In the genomic region with DNA sequence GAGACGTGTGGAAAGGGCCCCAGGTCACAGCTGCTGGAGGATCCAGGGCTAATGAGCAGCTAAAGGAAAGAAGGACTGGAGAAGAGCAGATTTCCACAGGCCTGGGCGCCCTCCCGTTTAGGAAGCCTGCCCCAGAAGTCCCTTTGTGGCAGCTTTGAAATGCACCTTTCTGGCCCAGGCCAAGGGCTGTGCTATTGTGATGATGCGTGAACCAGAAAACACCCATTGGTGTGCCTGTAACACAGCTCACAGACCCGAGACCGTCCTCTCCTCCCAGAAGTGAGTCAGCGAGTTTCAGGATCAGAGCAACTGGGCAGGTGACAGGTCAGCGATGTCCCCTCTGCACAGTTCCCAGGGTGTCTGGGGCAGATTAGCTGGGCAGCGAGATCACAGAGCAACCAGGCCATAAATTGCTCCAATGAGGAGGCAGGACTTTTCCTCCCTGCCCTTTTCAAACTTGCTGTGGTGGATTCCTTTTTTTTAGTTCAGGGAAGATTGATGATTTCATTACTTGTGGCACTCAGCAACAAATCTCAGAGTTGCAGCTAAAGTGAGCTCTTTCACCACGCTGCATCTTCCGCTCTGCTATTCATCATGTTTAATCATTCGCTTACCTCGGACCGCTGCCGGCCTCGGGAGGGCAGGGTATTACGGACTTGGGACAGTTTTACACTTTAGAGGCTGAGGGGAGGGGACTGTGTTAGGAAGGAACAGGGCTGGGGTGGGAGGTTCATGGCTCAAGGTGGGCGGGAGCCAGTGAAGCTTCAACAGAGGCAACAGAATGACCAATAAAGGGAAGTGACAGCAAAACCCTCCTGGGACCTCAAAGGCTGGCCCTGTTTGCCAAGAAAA, we compare ENCODE assay signal across 14 cellular contexts.
A peak's percentile ranks its signal among the peaks of the same experiment; 100 is the strongest.
DNase-seq lines count a peak whose midpoint lies in the region; ATAC-seq, FAIRE-seq and TF ChIP-seq lines count a peak whose summit lies in the region.
"Had no signal": no experiment of that assay in that cellular context is flagged by ENCODE, and none has a peak within 500 bp of the region (broad histone marks: within the 10 kb centered on the region; RNA-seq: fewer than 3 reads in every experiment).

No MANE protein-coding gene starts in this region.

- H3K36me3 ChIP-seq in Karpas-422 (ENCODE audit: insufficient read depth, low read length), result no peaks in the 10 kb centered on the region
- no peaks in the 10 kb centered on the region for H3K36me3 ChIP-seq in pancreas
- H3K36me3 ChIP-seq: colonic mucosa had no signal

- no peaks in the 10 kb centered on the region for H3K36me3 Mint-ChIP-seq in activated T-helper 17 cell treated with anti-CD3 and anti-CD28 coated beads, Interleukin-2, amount 50 U/mL, for 72 hours (ENCODE audit: low read depth)
- H3K36me3 Mint-ChIP-seq: activated CD8-positive, alpha-beta memory T cell treated with anti-CD3 and anti-CD28 coated beads, Interleukin-2, amount 10 ng/mL, durations not matched to agents 7 days and 5 days; CD4-positive, CD25-positive, alpha-beta regulatory T cell had no signal

- 29 to 34% methylated on average over 18 of the region's 18 CpGs for WGBS in pancreas, 2 donors

- ATAC-seq in pancreas, result peak in 3 of 4 donors; percentile 35 to 60 (median 41)
- ATAC-seq in left colon, result no peak
- no peak for ATAC-seq in activated T-helper 17 cell treated with anti-CD3 and anti-CD28 coated beads, Interleukin-2, amount 50 U/mL, for 72 hours (replicated peaks)
- ATAC-seq: activated CD8-positive, alpha-beta memory T cell treated with anti-CD3 and anti-CD28 coated beads, Interleukin-2, amount 10 ng/mL, durations not matched to agents 7 days and 5 days had no signal

- no peak overlapping the region for H3K27ac Mint-ChIP-seq in activated T-helper 17 cell treated with anti-CD3 and anti-CD28 coated beads, Interleukin-2, amount 50 U/mL, for 72 hours
- H3K27ac Mint-ChIP-seq: activated CD8-positive, alpha-beta memory T cell treated with anti-CD3 and anti-CD28 coated beads, Interleukin-2, amount 10 ng/mL, durations not matched to agents 7 days and 5 days; CD4-positive, CD25-positive, alpha-beta regulatory T cell had no signal

- H3K4me1 ChIP-seq in Karpas-422 (ENCODE audit: low read length) (peaks cover 15% of the 10 kb centered on the region), pancreas (no peaks in the 10 kb centered on the region)
- H3K4me1 ChIP-seq: colonic mucosa had no signal

- H3K9me2 ChIP-seq in Karpas-422 (replicated peaks; ENCODE audit: insufficient read depth, low read length), result no peaks in the 10 kb centered on the region

- no peak overlapping the region for H3K27ac ChIP-seq in Karpas-422 (ENCODE audit: low read length)
- peak overlapping the region in 1 of 4 donors; percentile 52 for H3K27ac ChIP-seq in pancreas
- H3K27ac ChIP-seq: colonic mucosa had no signal

- DNase-seq in Caki2 (ENCODE audit: low read depth) (peak; percentile 87), Karpas-422 (peak; percentile 43), fibroblast of peridontal ligament (ENCODE audit: extremely low read depth) (peak; percentile 15), pancreas (no peak), T-helper 1 cell (no peak), left colon (no peak), NCI-H2081 (lab: John Stamatoyannopoulos, UW) (no peak)
- DNase-seq: activated CD8-positive, alpha-beta memory T cell treated with anti-CD3 and anti-CD28 coated beads, Interleukin-2, amount 10 ng/mL, durations not matched to agents 7 days and 5 days; CD4-positive, CD25-positive, alpha-beta regulatory T cell; colonic mucosa; NCI-H1436; stimulated activated CD4-positive, alpha-beta T cell treated with anti-CD3 and anti-CD28 coated beads, Interleukin-1b, Interleukin-23, amount 100 ng/mL, for 48 hours had no signal

- H3K27me3 ChIP-seq in Karpas-422 (ENCODE audit: low read length) (no peaks in the 10 kb centered on the region), pancreas (no peaks in the 10 kb centered on the region)
- H3K27me3 ChIP-seq: colonic mucosa had no signal

- H3K9me3 Mint-ChIP-seq in activated T-helper 17 cell treated with anti-CD3 and anti-CD28 coated beads, Interleukin-2, amount 50 U/mL, for 72 hours, result no peaks in the 10 kb centered on the region

- no peaks in the 10 kb centered on the region for H3K4me1 Mint-ChIP-seq in activated T-helper 17 cell treated with anti-CD3 and anti-CD28 coated beads, Interleukin-2, amount 50 U/mL, for 72 hours
- H3K4me1 Mint-ChIP-seq: activated CD8-positive, alpha-beta memory T cell treated with anti-CD3 and anti-CD28 coated beads, Interleukin-2, amount 10 ng/mL, durations not matched to agents 7 days and 5 days; CD4-positive, CD25-positive, alpha-beta regulatory T cell had no signal

- in situ Hi-C loops in Caki2 (cut with HindIII; ENCODE audit: low pct_unique_long_range_greater_than_20kb, low sequenced_read_pairs), result no loop called here

- no peak overlapping the region for H3K9ac ChIP-seq in Karpas-422 (ENCODE audit: low read length)

- H3K9me3 ChIP-seq in Karpas-422 (ENCODE audit: low read length) (no peaks in the 10 kb centered on the region), pancreas (no peaks in the 10 kb centered on the region)
- H3K9me3 ChIP-seq: colonic mucosa had no signal

- H3K4me3 ChIP-seq in Karpas-422 (ENCODE audit: low read length), result no peak overlapping the region
- no peak overlapping the region for H3K4me3 ChIP-seq in pancreas
- H3K4me3 ChIP-seq: colonic mucosa had no signal

- peaks cover 8% of the 10 kb centered on the region for H3K27me3 Mint-ChIP-seq in activated T-helper 17 cell treated with anti-CD3 and anti-CD28 coated beads, Interleukin-2, amount 50 U/mL, for 72 hours
- H3K27me3 Mint-ChIP-seq: CD4-positive, CD25-positive, alpha-beta regulatory T cell had no signal

- no peak for FAIRE-seq in pancreas (lab: Jason Lieb, UNC)
- FAIRE-seq: islet of Langerhans had no signal

- no peak overlapping the region for H2AFZ ChIP-seq in Karpas-422 (ENCODE audit: low read length)

- intact Hi-C loops in pancreas (cut with DNase I), result no loop called here
- intact Hi-C loops in left colon (cut with DNase I, micrococcal nuclease), result no loop called here

- no peak for TF ChIP-seq CTCF in pancreas (IDR thresholded peaks at IDR 0.05)

- no peaks in the 10 kb centered on the region for H3K79me2 ChIP-seq in Karpas-422 (ENCODE audit: low read length)

- H3K4me2 ChIP-seq in Karpas-422 (ENCODE audit: low read depth, low read length, poor library complexity, severe bottlenecking), result no peak overlapping the region

- H4K20me1 ChIP-seq in Karpas-422 (ENCODE audit: insufficient read depth, low read depth, low read length), result no peaks in the 10 kb centered on the region; the same call in 1 of the 2 replicates

- no peak overlapping the region for H3K4me3 Mint-ChIP-seq in activated T-helper 17 cell treated with anti-CD3 and anti-CD28 coated beads, Interleukin-2, amount 50 U/mL, for 72 hours
- H3K4me3 Mint-ChIP-seq: activated CD8-positive, alpha-beta memory T cell treated with anti-CD3 and anti-CD28 coated beads, Interleukin-2, amount 10 ng/mL, durations not matched to agents 7 days and 5 days; CD4-positive, CD25-positive, alpha-beta regulatory T cell had no signal

Comparison
In these comparisons a context has a peak if more than half of its experiments do, and no peak if none do; other contexts are left out.
1. DNase-seq: peak in Caki2 (single experiment), Karpas-422 (single experiment) and fibroblast of peridontal ligament (single experiment); none in pancreas (0 of 6), T-helper 1 cell (0 of 5), left colon (0 of 2) and NCI-H2081 (0 of 2).
2. ATAC-seq: peak in pancreas (3 of 4); none in left colon (single experiment) and activated T-helper 17 cell treated with anti-CD3 and anti-CD28 coated beads, Interleukin-2, amount 50 U/mL, for 72 hours (single experiment).